ENCODE assay signal across 8 cellular contexts in the genomic region with DNA sequence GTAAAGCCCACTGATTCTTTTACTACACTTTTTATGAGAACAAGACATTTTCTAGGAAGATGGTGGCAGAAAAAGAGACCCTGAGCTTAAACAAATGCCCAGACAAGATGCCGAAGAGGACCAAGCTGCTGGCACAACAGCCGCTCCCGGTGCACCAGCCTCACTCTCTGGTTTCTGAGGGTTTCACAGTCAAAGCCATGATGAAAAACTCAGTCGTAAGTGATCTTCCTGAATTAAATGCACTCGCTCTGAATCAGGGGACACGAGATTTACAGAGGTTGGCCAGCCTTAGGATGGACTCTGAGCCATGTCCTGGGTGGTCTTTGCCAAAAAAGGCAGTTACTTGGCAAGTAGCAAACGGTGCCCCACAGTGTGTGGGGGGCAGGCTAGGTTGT. TPM values are rescaled to one million over a fixed set of nuclear protein-coding genes. Genes with fewer than 3 reads are reported as not detected.
DNase-seq lines count a peak whose midpoint lies in the region; ATAC-seq and TF ChIP-seq lines count a peak whose summit lies in the region.

No MANE protein-coding gene starts in this region.

- H3K27ac Mint-ChIP-seq in MCF 10A (ENCODE audit: low read depth, unreplicated experiment): peak overlapping the region; percentile 97

- CTCF ChIA-PET in MCF 10A (lab: Yijun Ruan, JAX): interaction anchor here (0.7 to 1.6 kb wide), 3 partner anchors 9 to 1334 kb away, joined by 3 read pairs; no protein-coding TSS in a partner anchor

- peak overlapping the region; percentile 86 for H3K4me3 Mint-ChIP-seq in MCF 10A (ENCODE audit: unreplicated experiment)

- H3K4me1 Mint-ChIP-seq in MCF 10A (ENCODE audit: insufficient read depth, unreplicated experiment): peaks cover 8% of the 10 kb centered on the region

- H3K27me3 ChIP-seq in left ventricle myocardium inferior (ENCODE audit: low read depth) (no peaks in the 10 kb centered on the region), mucosa of stomach (ENCODE audit: control insufficient read depth, insufficient read depth, low read length) (no peaks in the 10 kb centered on the region)

- H3K27me3 Mint-ChIP-seq in MCF 10A (ENCODE audit: insufficient read depth, unreplicated experiment): no peaks in the 10 kb centered on the region

- POLR2A ChIA-PET in MCF 10A (lab: Yijun Ruan, JAX): interaction anchor here (0.6 to 1.9 kb wide), 6 partner anchors 34 to 1266 kb away, joined by 3 to 4 read pairs (median 3); no protein-coding TSS in a partner anchor

- ATAC-seq in Right ventricle myocardium superior (ENCODE audit: poor library complexity) (no peak), GM18502 (IDR thresholded peaks at IDR 0.05; ENCODE audit: poor library complexity, unreplicated experiment) (no peak), GM21825 (IDR thresholded peaks at IDR 0.05; ENCODE audit: unreplicated experiment) (no peak)

- peaks cover 12% of the 10 kb centered on the region for H3K36me3 Mint-ChIP-seq in MCF 10A (ENCODE audit: insufficient read depth, unreplicated experiment)

- H3K4me1 ChIP-seq in left ventricle myocardium inferior (peaks cover 36% of the 10 kb centered on the region), mucosa of stomach (ENCODE audit: control insufficient read depth, insufficient read depth, low read length) (peaks cover 17% of the 10 kb centered on the region), urinary bladder (ENCODE audit: insufficient read depth) (no peaks in the 10 kb centered on the region)

- H3K9ac ChIP-seq in mucosa of stomach (ENCODE audit: low read length): peak overlapping the region; percentile 48

- peak overlapping the region; percentile 93 for H3K27ac ChIP-seq in left ventricle myocardium inferior (replicated peaks)
- H3K27ac ChIP-seq in urinary bladder (ENCODE audit: low read depth): no peak overlapping the region

- no peaks in the 10 kb centered on the region for H3K9me3 Mint-ChIP-seq in MCF 10A (ENCODE audit: unreplicated experiment)

- H3K36me3 ChIP-seq in left ventricle myocardium inferior (no peaks in the 10 kb centered on the region), mucosa of stomach (ENCODE audit: control insufficient read depth, insufficient read depth, low read length) (no peaks in the 10 kb centered on the region), urinary bladder (ENCODE audit: insufficient read depth) (no peaks in the 10 kb centered on the region)

- BruUV-seq in MCF 10A (replicated peaks; lab: Mats Ljungman, UMichigan): TSS peak; percentile 74

- TF ChIP-seq CTCF in left ventricle myocardium inferior (IDR thresholded peaks at IDR 0.05; ENCODE audit: borderline replicate concordance) (no peak), MCF 10A (IDR thresholded peaks at IDR 0.05; ENCODE audit: unreplicated experiment) (no peak)

- H3K4me3 ChIP-seq in left ventricle myocardium inferior (peak overlapping the region; percentile 88), mucosa of stomach (ENCODE audit: low read length) (no peak overlapping the region), urinary bladder (ENCODE audit: low read depth, low read length) (peak overlapping the region; percentile 91)

- intact Hi-C loops in left ventricle myocardium inferior (cut with micrococcal nuclease): no loop called here
- intact Hi-C loops in Right ventricle myocardium superior (cut with DNase I): loop anchor here (10.0 kb wide), 3 partner anchors 53 to 543 kb away; no protein-coding TSS in a partner anchor
- intact Hi-C loops in MCF 10A (cut with micrococcal nuclease): loop anchor here (5.0 kb wide), 1 partner anchor 171 kb away; no protein-coding TSS in a partner anchor

- WGBS in urinary bladder: 20% methylated on average over 7 of the region's 7 CpGs

- DNase-seq in left ventricle myocardium inferior: no peak
- no peak for DNase-seq in Right ventricle myocardium superior
- no peak for DNase-seq in MCF 10A (ENCODE audit: unreplicated experiment)
- no peak for DNase-seq in HuH-7.5 (ENCODE audit: low spot score)

- H3K9me3 ChIP-seq in left ventricle myocardium inferior (replicated peaks): peaks cover 13% of the 10 kb centered on the region
- no peaks in the 10 kb centered on the region for H3K9me3 ChIP-seq in mucosa of stomach (ENCODE audit: control insufficient read depth, low read length)

RNA-seq across cellular contexts. Expression of a gene that starts 0.4 kb away (rescaled TPM):
- total RNA-seq in left ventricle myocardium inferior (10.5 TPM), Right ventricle myocardium superior (7.4 TPM), MCF 10A (2022) (not detected in 2 replicates), urinary bladder (5.6 TPM)
- 2.2 TPM for polyA plus RNA-seq in urinary bladder

RNA-seq across cellular contexts. Expression of a gene that starts 0.6 kb away (rescaled TPM):
- total RNA-seq in left ventricle myocardium inferior (25.5 TPM), Right ventricle myocardium superior (20.6 TPM), MCF 10A (2022) (2.5 and 6.0 TPM in 2 replicates), urinary bladder (6.5 TPM)
- polyA plus RNA-seq in urinary bladder: 3.5 TPM
